Comparison of ENCODE assay signal across 8 cellular contexts in the genomic region with DNA sequence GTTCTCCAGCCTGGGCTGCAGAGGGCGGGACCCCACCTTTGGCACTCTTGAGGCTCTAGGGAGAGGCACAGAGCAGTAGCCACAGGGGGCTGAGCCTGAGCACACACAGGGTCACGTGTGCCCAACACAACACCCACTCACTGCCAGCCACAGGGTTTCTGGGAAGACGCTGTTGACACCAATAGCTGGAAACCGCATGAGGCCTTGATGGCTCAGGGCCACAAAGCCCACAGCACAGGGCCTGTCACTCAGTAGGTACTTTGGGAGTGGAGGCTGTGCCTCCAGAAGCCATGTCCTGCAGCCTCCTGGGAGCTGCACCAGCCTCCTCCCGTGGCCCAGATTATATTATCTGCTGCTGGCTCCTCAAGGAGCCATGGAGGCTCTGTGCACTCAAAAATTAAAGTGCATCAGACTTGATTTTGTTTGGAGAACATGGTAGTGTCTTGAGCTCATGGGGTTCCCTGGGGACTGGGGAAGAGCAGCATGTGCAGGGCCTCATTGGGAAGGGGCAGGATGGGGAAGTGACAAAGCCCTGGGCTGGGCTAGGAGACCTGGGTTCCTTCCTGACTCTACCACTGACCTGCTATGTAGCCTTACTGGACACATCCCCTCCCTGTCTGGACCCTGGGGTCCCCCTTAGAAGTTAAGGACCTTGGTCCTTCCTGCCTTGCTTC. TPM values are rescaled to one million over a fixed set of nuclear protein-coding genes. Genes with fewer than 3 reads are reported as not detected.
A peak's percentile ranks its signal among the peaks of the same experiment; 100 is the strongest.
DNase-seq lines count a peak whose midpoint lies in the region; ATAC-seq, FAIRE-seq and TF ChIP-seq lines count a peak whose summit lies in the region.

No MANE protein-coding gene starts in this region.

- no peak overlapping the region for H3K4me3 ChIP-seq in duodenal mucosa (ENCODE audit: low read depth in 1 of 2, low read length in 2 of 2)

- peaks cover 0 to 13% of the 10 kb centered on the region in 2 donors for H3K36me3 ChIP-seq in duodenal mucosa (ENCODE audit: control insufficient read depth in 1 of 2, insufficient read depth in 2 of 2, low read length in 2 of 2)

- DNase-seq in GM12892 (ENCODE audit: insufficient read length) (peak; percentile 61), M059J (ENCODE audit: low read depth) (peak; percentile 45), omental fat pad (ENCODE audit: low spot score) (peak; percentile 46), superior temporal gyrus (ENCODE audit: extremely low spot score) (peak; percentile 62), T1000 (lab: John Stamatoyannopoulos, UW) (no peak), dedifferentiated amniotic fluid mesenchymal stem cell (ENCODE audit: extremely low spot score) (no peak)
- peak; percentile 81 to 85 for DNase-seq in activated CD4-positive, alpha-beta T cell treated with anti-CD3 and anti-CD28 coated beads, Interleukin-2, amount 50 U/mL, for 4 hours

- H3K27ac ChIP-seq in duodenal mucosa (ENCODE audit: low read depth, low read length), result peak overlapping the region; percentile 28

- peak; percentile 63 for ATAC-seq in omental fat pad (ENCODE audit: low FRiP score)

- H3K9ac ChIP-seq in duodenal mucosa (ENCODE audit: low read depth in 1 of 2, low read length in 2 of 2), result peak overlapping the region in 1 of 2 donors; percentile 3

- no peaks in the 10 kb centered on the region for H3K9me3 ChIP-seq in duodenal mucosa (ENCODE audit: control insufficient read depth in 1 of 2, low read length in 2 of 2)

- no peak for TF ChIP-seq POLR2A in GM12892 (IDR thresholded peaks at IDR 0.05; ENCODE audit: low read depth, low read length)

- H3K4me1 ChIP-seq in duodenal mucosa (ENCODE audit: control insufficient read depth in 1 of 2, insufficient read depth in 2 of 2, low read length in 2 of 2), result peaks cover 36 to 41% of the 10 kb centered on the region in 2 donors

- TF ChIP-seq CTCF in omental fat pad (IDR thresholded peaks at IDR 0.05), result no peak

- peak; percentile 78 for FAIRE-seq in GM12892 (lab: Jason Lieb, UNC)

- no peaks in the 10 kb centered on the region for H3K27me3 ChIP-seq in duodenal mucosa (ENCODE audit: control insufficient read depth in 1 of 2, insufficient read depth in 2 of 2, low read length in 2 of 2)

RNA-seq across cellular contexts. Expression of a gene that starts 12.5 kb away (rescaled TPM):
- 14.3 TPM for polyA plus RNA-seq in GM12892 (2012; ENCODE audit: missing spikeins)
- total RNA-seq in M059J (2014; rRNA removed; shearing (Covaris generic)), result 40.5 and 57.7 TPM in 2 replicates
- 100 to 1,000 TPM in 1 of 4 donors, 10 to 100 TPM in 3; 18.5 to 118 (median 31.2) TPM for total RNA-seq in omental fat pad

Comparison
In these comparisons a context has a peak if more than half of its experiments do, and no peak if none do; other contexts are left out.
1. DNase-seq: peak in GM12892 (single experiment), M059J (single experiment), activated CD4-positive, alpha-beta T cell treated with anti-CD3 and anti-CD28 coated beads, Interleukin-2, amount 50 U/mL, for 4 hours (2 of 2), omental fat pad (single experiment) and superior temporal gyrus (single experiment); none in T1000 (single experiment) and dedifferentiated amniotic fluid mesenchymal stem cell (single experiment).